In the genomic region with DNA sequence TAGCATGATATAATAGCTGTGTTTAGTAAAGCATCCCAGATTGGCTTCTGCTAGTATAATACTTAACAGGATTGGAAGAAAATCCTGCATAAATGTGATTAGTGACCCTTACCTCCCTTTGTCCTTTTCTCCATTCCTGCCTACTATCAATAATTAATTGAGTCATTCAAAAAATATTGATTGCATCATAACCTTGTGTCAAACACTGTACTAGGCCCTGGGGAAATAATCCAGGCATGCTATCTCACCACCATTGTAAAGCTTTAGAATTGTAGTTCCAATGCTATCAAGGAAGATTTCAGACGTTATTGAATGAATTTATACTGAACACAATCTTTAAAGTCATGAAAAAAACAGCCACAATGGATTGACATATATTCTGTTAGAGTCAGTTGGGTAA, we compare ENCODE assay signal across 25 cellular contexts.
DNase-seq lines count a peak whose midpoint lies in the region; ATAC-seq, FAIRE-seq and TF ChIP-seq lines count a peak whose summit lies in the region.
"Had no signal": no experiment of that assay in that cellular context is flagged by ENCODE, and none has a peak within 500 bp of the region (broad histone marks: within the 10 kb centered on the region; RNA-seq: fewer than 3 reads in every experiment).

No MANE protein-coding gene starts in this region.

- dilution Hi-C loops in mammary epithelial cell (cut with HindIII; ENCODE audit: low sequenced_read_pairs) = no loop called here

- H3K27me3 Mint-ChIP-seq in MCF 10A (ENCODE audit: insufficient read depth, unreplicated experiment) = no peaks in the 10 kb centered on the region
- H3K27me3 Mint-ChIP-seq: CD4-positive, alpha-beta T cell; CD8-positive, alpha-beta memory T cell had no signal

- no peaks in the 10 kb centered on the region for H3K79me2 ChIP-seq in mammary epithelial cell (ENCODE audit: insufficient read depth, low read length)
- no peaks in the 10 kb centered on the region for H3K79me2 ChIP-seq in PC-9 (ENCODE audit: low read depth)

- in situ Hi-C loops in mammary epithelial cell (cut with MboI; ENCODE audit: low sequenced_read_pairs in 2 of 2) = loop anchor here (10.0 to 25.0 kb wide), 3 partner anchors 631 to 803 kb away; no protein-coding TSS in a partner anchor

- H3K36me3 Mint-ChIP-seq in MCF 10A (ENCODE audit: insufficient read depth, unreplicated experiment) = no peaks in the 10 kb centered on the region
- H3K36me3 Mint-ChIP-seq: CD14-positive monocyte had no signal

- H3K27me3 ChIP-seq in mammary epithelial cell (ENCODE audit: insufficient read depth, low read length) (no peaks in the 10 kb centered on the region), PC-9 (ENCODE audit: insufficient read depth, low read depth) (no peaks in the 10 kb centered on the region), gastroesophageal sphincter (no peaks in the 10 kb centered on the region)
- H3K27me3 ChIP-seq: BE2C; BLaER1 treated with 17β-estradiol and CSF1 and Interleukin-3, amounts not matched to agents 10 nM and 100 nM had no signal

- H3K36me3 ChIP-seq in mammary epithelial cell (ENCODE audit: insufficient read depth, low read length) (no peaks in the 10 kb centered on the region), PC-9 (ENCODE audit: low read depth) (no peaks in the 10 kb centered on the region), gastroesophageal sphincter (no peaks in the 10 kb centered on the region)
- H3K36me3 ChIP-seq: BE2C; BLaER1 treated with 17β-estradiol and CSF1 and Interleukin-3, amounts not matched to agents 10 nM and 100 nM had no signal

- no peak overlapping the region for H3K4me3 ChIP-seq in mammary epithelial cell (replicated peaks in 1 of 3; ENCODE audit: insufficient read depth in 1 of 3, low read depth in 2 of 3, low read length in 3 of 3)
- no peak overlapping the region for H3K4me3 ChIP-seq in PC-9
- no peak overlapping the region for H3K4me3 ChIP-seq in gastroesophageal sphincter
- H3K4me3 ChIP-seq: A549; BLaER1 treated with 17β-estradiol and CSF1 and Interleukin-3, amounts not matched to agents 10 nM and 100 nM; GM23248 had no signal

- no peak overlapping the region for H3K4me3 Mint-ChIP-seq in MCF 10A (ENCODE audit: unreplicated experiment)
- H3K4me3 Mint-ChIP-seq: CD14-positive monocyte; CD4-positive, alpha-beta T cell; CD8-positive, alpha-beta memory T cell; H9 had no signal

- TF ChIP-seq POLR2A in gastroesophageal sphincter (IDR thresholded peaks at IDR 0.05) = no peak

- no peaks in the 10 kb centered on the region for H3F3A ChIP-seq in PC-9 (ENCODE audit: insufficient read depth, low read depth)

- H4K20me1 ChIP-seq in mammary epithelial cell (ENCODE audit: insufficient read depth, low read length) (no peaks in the 10 kb centered on the region), PC-9 (ENCODE audit: insufficient read depth) (no peaks in the 10 kb centered on the region)
- H4K20me1 ChIP-seq: BLaER1 treated with 17β-estradiol and CSF1 and Interleukin-3, amounts not matched to agents 10 nM and 100 nM had no signal

- H2AFZ ChIP-seq in mammary epithelial cell (ENCODE audit: low read depth, low read length) (peak overlapping the region; percentile 47), PC-9 (0 out of 2 replicates have a peak overlapping the region, but pooled peaks have one; percentile 14)
- H2AFZ ChIP-seq: GM23248 had no signal

- ATAC-seq in gastroesophageal sphincter = no peak
- ATAC-seq: A549, HCT116 had no signal

- H3K9me2 ChIP-seq in PC-9 (ENCODE audit: insufficient read depth) = 0 out of 2 replicates have a peak, but pooled peaks cover 4% of the 10 kb centered on the region

- FAIRE-seq in HTR-8/SVneo (lab: Jason Lieb, UNC) = peak; percentile 9
- FAIRE-seq: A549, GM12891, GM18507, H1 had no signal

- intact Hi-C loops in mammary epithelial cell (cut with micrococcal nuclease) = loop anchor here (10.0 kb wide), 1 partner anchor 237 kb away; no protein-coding TSS in a partner anchor
- intact Hi-C loops in MCF 10A (cut with micrococcal nuclease) = loop anchor here (10.0 kb wide), 1 partner anchor 393 kb away; no protein-coding TSS in a partner anchor
- intact Hi-C loops in PC-9 (cut with micrococcal nuclease; ENCODE audit: unreplicated experiment) = no loop called here

- BruUV-seq in mammary epithelial cell (replicated peaks; lab: Mats Ljungman, UMichigan) (no TSS peak), MCF 10A (replicated peaks; lab: Mats Ljungman, UMichigan) (no TSS peak), PC-9 (replicated peaks; lab: Mats Ljungman, UMichigan) (no TSS peak)

- peaks cover 7% of the 10 kb centered on the region for H3K4me1 Mint-ChIP-seq in MCF 10A (ENCODE audit: insufficient read depth, unreplicated experiment)
- H3K4me1 Mint-ChIP-seq: CD14-positive monocyte; CD8-positive, alpha-beta memory T cell had no signal

- H3K27ac ChIP-seq in mammary epithelial cell (ENCODE audit: insufficient read depth, low read depth, low read length) (no peak overlapping the region), PC-9 (no peak overlapping the region), gastroesophageal sphincter (no peak overlapping the region)
- H3K27ac ChIP-seq: A549; BLaER1 treated with 17β-estradiol and CSF1 and Interleukin-3, amounts not matched to agents 10 nM and 100 nM; GM23248 had no signal

- TF ChIP-seq EP300 in gastroesophageal sphincter (IDR thresholded peaks at IDR 0.05) = no peak

- H3K4me2 ChIP-seq in mammary epithelial cell (ENCODE audit: insufficient read depth, low read depth, low read length) (no peak overlapping the region), PC-9 (no peak overlapping the region)
- H3K4me2 ChIP-seq: A549; BLaER1 treated with 17β-estradiol and CSF1 and Interleukin-3, amounts not matched to agents 10 nM and 100 nM had no signal

- DNase-seq in mammary epithelial cell (no peak), MCF 10A (ENCODE audit: unreplicated experiment) (no peak), HTR-8/SVneo (ENCODE audit: insufficient read length, low spot score) (no peak), PC-9 (no peak), foreskin melanocyte (no peak)
- no peak for DNase-seq in stimulated activated CD4-positive, alpha-beta T cell treated with anti-CD3 and anti-CD28 coated beads, Interleukin-1b, Interleukin-23, amount 100 ng/mL, for 48 hours
- DNase-seq: 8988T; ACHN; AML-193; BE2C; Calu3; CD4-positive, alpha-beta T cell; CD8-positive, alpha-beta memory T cell; DMS53; GF-D8; GM23248; H9 had no signal

- POLR2A ChIA-PET in MCF 10A (lab: Yijun Ruan, JAX) (interaction anchor here (0.5 to 1.5 kb wide), 3 partner anchors 21 to 1378 kb away, joined by 3 to 4 read pairs (median 3); no protein-coding TSS in a partner anchor), PC-9 (lab: Charles Lee; ENCODE audit: unreplicated experiment) (no interaction called here)

- TF ChIP-seq CTCF in mammary epithelial cell (conservative IDR thresholded peaks at IDR 0.05 in 1 of 2, IDR thresholded peaks at IDR 0.05 in 1 of 2; ENCODE audit: extremely low read depth in 1 of 2, insufficient read depth in 1 of 2, low read depth in 1 of 2, low read length in 2 of 2) (no peak), MCF 10A (IDR thresholded peaks at IDR 0.05; ENCODE audit: unreplicated experiment) (no peak), PC-9 (conservative IDR thresholded peaks at IDR 0.05) (no peak), gastroesophageal sphincter (IDR thresholded peaks at IDR 0.05) (no peak)

- H3K27ac Mint-ChIP-seq in MCF 10A (ENCODE audit: low read depth, unreplicated experiment) = no peak overlapping the region
- H3K27ac Mint-ChIP-seq: CD14-positive monocyte; CD4-positive, alpha-beta T cell; CD8-positive, alpha-beta memory T cell; H9 had no signal

- H3K4me1 ChIP-seq in mammary epithelial cell (ENCODE audit: insufficient read depth, low read length) = peaks cover 7% of the 10 kb centered on the region
- H3K4me1 ChIP-seq in PC-9 (replicated peaks; ENCODE audit: insufficient read depth) = no peaks in the 10 kb centered on the region
- peaks cover 0 to 4% (median 0%) of the 10 kb centered on the region in 3 donors for H3K4me1 ChIP-seq in gastroesophageal sphincter
- H3K4me1 ChIP-seq: A549, BE2C had no signal

- 0% methylated on average over 1 of the region's 1 CpG for WGBS in mammary epithelial cell (ENCODE audit: low coverage, missing lambda C conversion rate)
- 81 to 100% methylated on average over 1 of the region's 1 CpG for WGBS in gastroesophageal sphincter (ENCODE audit: low coverage in 1 of 2), 2 donors

- no peaks in the 10 kb centered on the region for H3K9me3 Mint-ChIP-seq in MCF 10A (ENCODE audit: unreplicated experiment)
- H3K9me3 Mint-ChIP-seq: CD4-positive, alpha-beta T cell; H9 had no signal

- CTCF ChIA-PET in mammary epithelial cell (lab: Charles Lee; ENCODE audit: low non-redundant PET) (no interaction called here), MCF 10A (lab: Yijun Ruan, JAX) (interaction anchor here (0.5 to 1.9 kb wide), 6 partner anchors 8 to 942 kb away, joined by 3 to 10 read pairs (median 4); no protein-coding TSS in a partner anchor), PC-9 (lab: Charles Lee) (interaction anchor here (0.7 kb wide), 1 partner anchor 99 kb away, joined by 4 read pairs; no protein-coding TSS in a partner anchor)

- H3K9me3 ChIP-seq in mammary epithelial cell (replicated peaks; ENCODE audit: insufficient read depth, low read length) = no peaks in the 10 kb centered on the region
- no peaks in the 10 kb centered on the region for H3K9me3 ChIP-seq in PC-9 (ENCODE audit: insufficient read depth, low read depth)
- no peaks in the 10 kb centered on the region for H3K9me3 ChIP-seq in gastroesophageal sphincter
- H3K9me3 ChIP-seq: A549; BE2C; BLaER1 treated with 17β-estradiol and CSF1 and Interleukin-3, amounts not matched to agents 10 nM and 100 nM had no signal

- no peak overlapping the region for H3K9ac ChIP-seq in mammary epithelial cell (ENCODE audit: insufficient read depth, low read length)
- H3K9ac ChIP-seq: BLaER1 treated with 17β-estradiol and CSF1 and Interleukin-3, amounts not matched to agents 10 nM and 100 nM; GM23248 had no signal
